In genomic region chr1:153881764-153882163, GRCh38 we compare ENCODE assay signal across 8 cellular contexts. TPM values are rescaled to one million over a fixed set of nuclear protein-coding genes. Genes with fewer than 3 reads are reported as not detected.
DNase-seq lines count a peak whose midpoint lies in the region; ATAC-seq and TF ChIP-seq lines count a peak whose summit lies in the region.

No MANE protein-coding gene starts in this region.

- H3K9ac ChIP-seq in Loucy (ENCODE audit: low read depth, low read length, poor library complexity, severe bottlenecking) (no peak overlapping the region), iPS-20b (ENCODE audit: low read depth, low read length) (peak overlapping the region; percentile 32; the same call in 1 of the 2 replicates), PC-3 (ENCODE audit: low read length) (no peak overlapping the region)

- no TSS peak for BruUV-seq in PC-3 (replicated peaks; lab: Mats Ljungman, UMichigan)

- peak; percentile 56 for DNase-seq in A172 (ENCODE audit: low spot score)
- DNase-seq in SJCRH30: peak; percentile 53 to 55
- no peak for DNase-seq in T-helper 9 cell
- DNase-seq in PC-3: no peak
- DNase-seq in islet precursor cell: no peak

- H3K4me1 ChIP-seq in Loucy (ENCODE audit: insufficient read depth, low read length, poor library complexity, severe bottlenecking) (peaks cover 22% of the 10 kb centered on the region), SJCRH30 (peaks cover 5% of the 10 kb centered on the region), iPS-20b (ENCODE audit: insufficient read depth, low read length) (peaks cover 16% of the 10 kb centered on the region; the same call in 1 of the 2 replicates), PC-3 (ENCODE audit: insufficient read depth, low read length) (no peaks in the 10 kb centered on the region)

- no peaks in the 10 kb centered on the region for H3K9me3 ChIP-seq in Loucy (ENCODE audit: insufficient read depth, low read depth, low read length)
- H3K9me3 ChIP-seq in SJCRH30 (replicated peaks): no peaks in the 10 kb centered on the region
- no peaks in the 10 kb centered on the region for H3K9me3 ChIP-seq in iPS-20b (ENCODE audit: insufficient read depth, low read depth, low read length)
- H3K9me3 ChIP-seq in PC-3 (ENCODE audit: low read length): no peaks in the 10 kb centered on the region

- peaks cover 76% of the 10 kb centered on the region for H4K20me1 ChIP-seq in Loucy (ENCODE audit: insufficient read depth, low read length, poor library complexity, severe bottlenecking)
- H4K20me1 ChIP-seq in PC-3 (ENCODE audit: low read length): 0 out of 2 replicates have a peak, but pooled peaks cover 3% of the 10 kb centered on the region

- peaks cover 97% of the 10 kb centered on the region for H3K79me2 ChIP-seq in Loucy (ENCODE audit: insufficient read depth, low read length)
- H3K79me2 ChIP-seq in PC-3 (ENCODE audit: low read length): peaks cover 83% of the 10 kb centered on the region

- H3K36me3 ChIP-seq in Loucy (ENCODE audit: insufficient read depth, low read length): peaks cover 8% of the 10 kb centered on the region; the same call in 1 of the 2 replicates
- H3K36me3 ChIP-seq in SJCRH30: no peaks in the 10 kb centered on the region
- peaks cover 9% of the 10 kb centered on the region; the same call in 1 of the 2 replicates for H3K36me3 ChIP-seq in iPS-20b (ENCODE audit: insufficient read depth, low read depth, low read length)
- H3K36me3 ChIP-seq in PC-3 (ENCODE audit: low read depth, low read length): no peaks in the 10 kb centered on the region; the same call in 1 of the 2 replicates

- peak overlapping the region; percentile 20 for H3K4me2 ChIP-seq in Loucy (ENCODE audit: low read depth, low read length, poor library complexity, severe bottlenecking)
- no peak overlapping the region for H3K4me2 ChIP-seq in PC-3 (ENCODE audit: low read length)

- intact Hi-C loops in PC-3 (cut with micrococcal nuclease): loop anchor here (5.0 kb wide), 1 partner anchor 41 kb away; the partner anchor contains the start of gene GATAD2B

- no peak overlapping the region for H2AFZ ChIP-seq in Loucy (ENCODE audit: low read length)
- no peak overlapping the region for H2AFZ ChIP-seq in PC-3 (ENCODE audit: low read length)

- H3F3A ChIP-seq in Loucy (ENCODE audit: low read depth): no peaks in the 10 kb centered on the region
- no peaks in the 10 kb centered on the region for H3F3A ChIP-seq in PC-3 (ENCODE audit: low read length, unreplicated experiment)

- H3K9me2 ChIP-seq in Loucy (replicated peaks; ENCODE audit: low read depth, low read length): no peaks in the 10 kb centered on the region
- H3K9me2 ChIP-seq in PC-3 (replicated peaks; ENCODE audit: low read length): no peaks in the 10 kb centered on the region

- H3K27me3 ChIP-seq in Loucy (ENCODE audit: insufficient read depth, low read length, poor library complexity, severe bottlenecking) (no peaks in the 10 kb centered on the region), SJCRH30 (no peaks in the 10 kb centered on the region), iPS-20b (ENCODE audit: insufficient read depth, low read length) (no peaks in the 10 kb centered on the region), PC-3 (ENCODE audit: low read length) (no peaks in the 10 kb centered on the region)

- no peak for TF ChIP-seq CTCF in Loucy (conservative IDR thresholded peaks at IDR 0.05; ENCODE audit: low read length)
- TF ChIP-seq CTCF in PC-3 (conservative IDR thresholded peaks at IDR 0.05; ENCODE audit: low read depth, low read length): no peak

- CTCF ChIA-PET in PC-3 (lab: Charles Lee): no interaction called here

- ATAC-seq in PC-3: no peak; the same call in 1 of the 2 replicates
- no peak for ATAC-seq in GM21786 (IDR thresholded peaks at IDR 0.05; ENCODE audit: unreplicated experiment)

- H3K4me3 ChIP-seq in Loucy (ENCODE audit: low read length, poor library complexity, severe bottlenecking) (no peak overlapping the region), SJCRH30 (peak overlapping the region; percentile 50), iPS-20b (ENCODE audit: low read length) (no peak overlapping the region), PC-3 (ENCODE audit: low read length) (no peak overlapping the region)

- H3K27ac ChIP-seq in SJCRH30: peak overlapping the region; percentile 54
- peak overlapping the region; percentile 33 for H3K27ac ChIP-seq in iPS-20b (ENCODE audit: low read length)
- no peak overlapping the region for H3K27ac ChIP-seq in PC-3 (ENCODE audit: low read length)

- POLR2A ChIA-PET in PC-3 (lab: Charles Lee; ENCODE audit: unreplicated experiment): no interaction called here

RNA-seq across cellular contexts. Expression of gene GATAD2B, which starts 41.0 kb away (rescaled TPM):
- 5.9 and 6.5 TPM in 2 replicates for total RNA-seq in A172 (2014; rRNA removed; shearing (Covaris generic))
- total RNA-seq in SJCRH30 (2014; rRNA removed; shearing (Covaris generic)): 10.1 and 10.8 TPM in 2 replicates
- total RNA-seq in PC-3 (2014; rRNA removed): 7.2 and 11.7 TPM in 2 replicates

Comparison
In these comparisons a context has a peak if more than half of its experiments do, and no peak if none do; other contexts are left out.
1. DNase-seq: peak in A172 (single experiment) and SJCRH30 (2 of 2); none in T-helper 9 cell (single experiment), PC-3 (single experiment) and islet precursor cell (single experiment).